Comparison of ENCODE assay signal across 23 cellular contexts in the genomic region with DNA sequence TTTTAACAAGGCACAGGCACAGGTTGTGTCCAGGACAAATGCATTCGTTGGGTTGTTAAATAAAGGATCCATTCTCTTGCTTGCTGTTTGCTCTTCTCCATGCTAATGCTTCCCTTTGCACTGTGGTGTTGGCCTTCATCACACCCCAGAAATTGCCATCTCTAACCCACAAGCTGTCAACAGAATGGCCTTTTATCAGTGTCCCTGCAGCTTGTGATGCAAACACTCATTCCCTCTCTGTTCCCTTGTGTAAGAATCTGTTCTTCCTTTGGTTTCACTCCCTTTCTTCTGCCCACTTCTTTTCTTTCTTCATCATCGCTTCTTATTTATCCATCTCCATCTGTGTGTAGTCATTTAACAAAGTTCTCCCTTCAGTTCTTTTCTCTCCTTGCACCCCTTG.
DNase-seq lines count a peak whose midpoint lies in the region; ATAC-seq and TF ChIP-seq lines count a peak whose summit lies in the region.
"Had no signal": no experiment of that assay in that cellular context is flagged by ENCODE, and none has a peak within 500 bp of the region (broad histone marks: within the 10 kb centered on the region; RNA-seq: fewer than 3 reads in every experiment).

No MANE protein-coding gene starts in this region.

- H3K36me3 Mint-ChIP-seq in GM23338 (ENCODE audit: low read depth) (no peaks in the 10 kb centered on the region), endodermal cell (ENCODE audit: low read depth) (no peaks in the 10 kb centered on the region)

- 0 out of 2 replicates have a peak overlapping the region, but pooled peaks have one; percentile 43 for H2AFZ ChIP-seq in GM23338

- no peaks in the 10 kb centered on the region for H3K9me3 Mint-ChIP-seq in GM23338
- H3K9me3 Mint-ChIP-seq in endodermal cell: no peaks in the 10 kb centered on the region

- H3K4me2 ChIP-seq in GM23338: no peak overlapping the region

- H3K4me3 Mint-ChIP-seq in GM23338 (no peak overlapping the region), endodermal cell (no peak overlapping the region)

- DNase-seq in GM23338 (ENCODE audit: low spot score) (no peak), caudate nucleus (lab: John Stamatoyannopoulos, UW) (no peak), medulla oblongata (ENCODE audit: extremely low spot score) (peak; percentile 64), superior temporal gyrus (ENCODE audit: extremely low spot score) (peak; percentile 54), endodermal cell (no peak), NCI-H69 (lab: John Stamatoyannopoulos, UW) (no peak)
- DNase-seq: 8988T, ACHN, Calu3, DMS79 treated with DMSO at 0.1 percent for 48 hours, KBM-7, MG63, NCI-H1105 treated with DMSO at 0.1 percent for 48 hours, NCI-H146, NCI-H1930, NCI-H2107, NCI-H446, NCI-H524 treated with DMSO at 0.1 percent for 48 hours, Right ventricle myocardium superior, RPMI8226 had no signal

- H3K27me3 ChIP-seq in GM23338 (ENCODE audit: insufficient read depth) (no peaks in the 10 kb centered on the region), endodermal cell (ENCODE audit: control insufficient read depth, insufficient read depth, low read length, poor library complexity, severe bottlenecking) (no peaks in the 10 kb centered on the region)
- H3K27me3 ChIP-seq: MG63 had no signal

- WGBS in endodermal cell (ENCODE audit: insufficient coverage in 1 of 2, insufficient read length in 1 of 2), 2 experiments: 89 to 100% methylated on average over 2 of the region's 2 CpGs

- H3K36me3 ChIP-seq in GM23338 (ENCODE audit: insufficient read depth) (no peaks in the 10 kb centered on the region), endodermal cell (ENCODE audit: control insufficient read depth, insufficient read depth, low read length) (no peaks in the 10 kb centered on the region)
- H3K36me3 ChIP-seq: MG63, SJSA1 had no signal

- H3K4me3 ChIP-seq in GM23338 (no peak overlapping the region), endodermal cell (ENCODE audit: low read length) (no peak overlapping the region)
- H3K4me3 ChIP-seq: MG63, SJSA1 had no signal

- no peaks in the 10 kb centered on the region for H3K79me2 ChIP-seq in GM23338 (replicated peaks; ENCODE audit: insufficient read depth)

- no peaks in the 10 kb centered on the region for H3K4me1 ChIP-seq in GM23338 (ENCODE audit: insufficient read depth)
- peaks cover 9% of the 10 kb centered on the region for H3K4me1 ChIP-seq in endodermal cell (ENCODE audit: control insufficient read depth, insufficient read depth, low read length)
- H3K4me1 ChIP-seq: SJSA1 had no signal

- H3K4me1 Mint-ChIP-seq in GM23338: no peaks in the 10 kb centered on the region; the same call in 2 of the 3 replicates
- H3K4me1 Mint-ChIP-seq in endodermal cell: peaks cover 20% of the 10 kb centered on the region

- H3F3A ChIP-seq in GM23338 (replicated peaks; ENCODE audit: low read depth): no peaks in the 10 kb centered on the region

- peaks cover 10% of the 10 kb centered on the region; the same call in 1 of the 2 replicates for H3K9me2 ChIP-seq in GM23338 (ENCODE audit: insufficient read depth)

- no peaks in the 10 kb centered on the region for H4K20me1 ChIP-seq in GM23338 (replicated peaks; ENCODE audit: insufficient read depth)

- H3K27ac ChIP-seq in GM23338 (ENCODE audit: low read depth) (no peak overlapping the region), caudate nucleus (ENCODE audit: low read depth, low read length) (peak overlapping the region; percentile 38), endodermal cell (ENCODE audit: low read depth, low read length) (no peak overlapping the region)
- H3K27ac ChIP-seq: SJSA1 had no signal

- TF ChIP-seq CTCF in GM23338 (conservative IDR thresholded peaks at IDR 0.05; ENCODE audit: low read depth in 2 of 2): no peak
- TF ChIP-seq CTCF in endodermal cell (conservative IDR thresholded peaks at IDR 0.05): no peak

- H3K27me3 Mint-ChIP-seq in GM23338 (ENCODE audit: insufficient read depth, low read depth, poor library complexity) (no peaks in the 10 kb centered on the region), endodermal cell (ENCODE audit: insufficient read depth) (peaks cover 7% of the 10 kb centered on the region)

- ATAC-seq in GM23338: no peak
- no peak for ATAC-seq in GM19467 (IDR thresholded peaks at IDR 0.05; ENCODE audit: unreplicated experiment)
- ATAC-seq: HCT116 had no signal

- no peaks in the 10 kb centered on the region for H3K9me3 ChIP-seq in endodermal cell (ENCODE audit: control insufficient read depth, low read length)
- H3K9me3 ChIP-seq: MG63, SJSA1 had no signal

- no peak overlapping the region for H3K9ac ChIP-seq in endodermal cell (ENCODE audit: extremely low read depth, low read length, poor library complexity, severe bottlenecking)

- H3K27ac Mint-ChIP-seq in GM23338 (no peak overlapping the region), endodermal cell (no peak overlapping the region)

TF ChIP-seq in GM23338, 12 proteins besides CTCF, POLR2A, EP300 and RAD21:
- TF ChIP-seq NANOG (IDR thresholded peaks at IDR 0.05; ENCODE audit: borderline replicate concordance) (no peak), EZH2phosphoT487 (IDR thresholded peaks at IDR 0.05; ENCODE audit: unreplicated experiment) (no peak)
TF ChIP-seq in GM23338: peak in this region for 0.

Comparison
In these comparisons a context has a peak if more than half of its experiments do, and no peak if none do; other contexts are left out.
1. DNase-seq: peak in medulla oblongata (single experiment) and superior temporal gyrus (single experiment); none in GM23338 (single experiment), caudate nucleus (0 of 61), endodermal cell (single experiment) and NCI-H69 (single experiment).